Comparison of ENCODE assay signal across 20 cellular contexts in the genomic region with DNA sequence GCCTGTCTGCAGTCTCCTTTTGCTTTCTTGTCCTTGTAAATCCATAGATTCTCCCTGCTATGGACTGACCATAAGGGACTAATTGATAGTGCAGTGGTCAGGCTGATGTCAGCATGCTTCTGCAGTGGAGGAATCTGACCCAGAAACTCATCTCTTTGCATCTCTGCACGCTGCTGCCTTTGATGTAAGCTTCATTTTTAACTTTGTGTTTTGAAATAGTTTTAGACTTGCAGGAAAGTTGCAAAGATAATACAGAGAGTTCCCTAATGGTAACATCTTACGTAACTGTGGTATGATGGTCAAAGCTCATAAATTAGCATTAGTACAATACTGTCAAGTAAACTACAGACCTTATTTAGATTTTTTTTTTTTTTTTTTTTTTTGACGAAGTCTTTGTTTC.
"Had no signal": no experiment of that assay in that cellular context is flagged by ENCODE, and none has a peak within 500 bp of the region (broad histone marks: within the 10 kb centered on the region; RNA-seq: fewer than 3 reads in every experiment).

No MANE protein-coding gene starts in this region.

- H3K36me3 ChIP-seq: cardiac muscle cell had no signal

- H3K4me3 ChIP-seq: cardiac muscle cell, smooth muscle cell had no signal

- H3K27ac ChIP-seq: cardiac muscle cell had no signal

- H3K27me3 ChIP-seq: cardiac muscle cell had no signal

- DNase-seq: activated B cell treated with CpG ODN at 0.5 μM for 24 hours; activated CD4-positive, alpha-beta memory T cell treated with anti-CD3 and anti-CD28 coated beads for 36 hours; activated CD4-positive, alpha-beta T cell treated with anti-CD3 and anti-CD28 coated beads for 4 hours; activated naive CD8-positive, alpha-beta T cell treated with anti-CD3 and anti-CD28 coated beads for 36 hours; activated T-cell treated with anti-CD3 and anti-CD28 coated beads for 4 hours; amygdala; dermis blood vessel endothelial cell; effector memory CD4-positive, alpha-beta T cell; foreskin fibroblast; kidney; mammary epithelial cell; midbrain; nephron progenitor cell; occipital lobe; right cardiac atrium; stimulated activated CD4-positive, alpha-beta T cell treated with anti-CD3 and anti-CD28 coated beads, Interleukin-4, amount 100 ng/mL, for 1 hour; stimulated activated naive CD8-positive, alpha-beta T cell treated with anti-CD3 and anti-CD28 coated beads, Interleukin-15, amount 100 ng/mL, for 72 hours; T-cell had no signal
